Comparison of ENCODE assay signal across 31 cellular contexts in the genomic region with DNA sequence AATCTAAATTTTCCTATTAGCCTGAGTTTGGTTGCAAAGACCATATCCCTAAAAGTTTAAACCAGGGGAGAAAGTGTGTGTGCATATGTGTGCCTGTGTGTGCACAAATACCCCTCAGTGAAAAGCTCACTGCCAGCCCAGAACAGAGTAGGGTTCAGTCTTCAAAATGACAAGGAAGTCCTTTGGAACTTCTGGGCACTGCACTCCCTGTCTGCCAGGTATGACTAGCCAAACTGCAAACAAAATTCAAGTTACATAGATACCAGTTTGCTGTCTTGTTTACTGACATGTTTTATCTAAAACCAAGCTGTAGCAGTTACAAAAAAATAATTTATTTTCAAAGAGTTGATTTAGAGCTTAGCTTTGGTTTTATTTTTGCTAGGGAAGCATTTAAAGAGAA.
"Had no signal": no experiment of that assay in that cellular context is flagged by ENCODE, and none has a peak within 500 bp of the region (broad histone marks: within the 10 kb centered on the region; RNA-seq: fewer than 3 reads in every experiment).

No MANE protein-coding gene starts in this region.

- FAIRE-seq: bronchial epithelial cell had no signal

- H3K9ac ChIP-seq: SK-N-SH had no signal

- H3K9me3 ChIP-seq: ascending aorta, MG63, Peyer's patch, SJSA1, SK-N-SH had no signal

- DNase-seq: activated CD4-positive, alpha-beta T cell treated with anti-CD3 and anti-CD28 coated beads for 36 hours; activated CD4-positive, alpha-beta T cell treated with anti-CD3 and anti-CD28 coated beads, Interleukin-2, amount 10 ng/mL, durations not matched to agents 7 days and 5 days; activated CD4-positive, alpha-beta T cell treated with anti-CD3 and anti-CD28 coated beads, Interleukin-2, amount 50 U/mL, for 48 hours; activated CD8-positive, alpha-beta T cell treated with anti-CD3 and anti-CD28 coated beads, Interleukin-2, amount 10 ng/mL, durations not matched to agents 7 days and 5 days; activated gamma-delta T cell; activated naive CD4-positive, alpha-beta T cell treated with Interleukin-2 at 50 U/mL for 16 hours; activated naive CD8-positive, alpha-beta T cell treated with anti-CD3 and anti-CD28 coated beads, Interleukin-2, amount 10 ng/mL, durations not matched to agents 7 days and 5 days; activated T-cell treated with anti-CD3 and anti-CD28 coated beads, Interleukin-2, amount 50 U/mL, for 24 hours; amygdala; caudate nucleus; cerebellar nuclear complex; Karpas-422; MG63; NCI-H1048; NCI-H1105 treated with DMSO at 0.1 percent for 48 hours; NCI-H1436; NCI-H1694; NCI-H2029; NCI-H345; NCI-H524 treated with DMSO at 0.1 percent for 48 hours; NK-92 treated with Interleukin-12 subunit alpha and Interleukin-12 subunit beta, amount 100 ng/mL, for 24 hours; PC-3; Peyer's patch; RPMI8226; SHP77 treated with DMSO at 0.1 percent for 48 hours; SK-N-SH had no signal

- H3K4me1 ChIP-seq: Peyer's patch had no signal

- H3K27me3 ChIP-seq: ascending aorta, MG63, Peyer's patch, SJSA1 had no signal

- H3K4me3 ChIP-seq: ascending aorta, MG63, Peyer's patch, SJSA1 had no signal

- H3K4me2 ChIP-seq: SK-N-SH had no signal

- H3K36me3 ChIP-seq: ascending aorta, MG63, Peyer's patch, SJSA1 had no signal

- H3K27ac ChIP-seq: Peyer's patch, SJSA1 had no signal

- ATAC-seq: activated CD4-positive, alpha-beta T cell treated with anti-CD3 and anti-CD28 coated beads for 36 hours; activated CD4-positive, CD25-positive, alpha-beta regulatory T cell treated with anti-CD3 and anti-CD28 coated beads, Interleukin-2, amount 50 U/mL, for 24 hours; activated CD8-positive, alpha-beta T cell treated with anti-CD3 and anti-CD28 coated beads, Interleukin-2, amount 10 ng/mL, durations not matched to agents 7 days and 5 days; PC-3; WTC11 had no signal

- H3K9me2 ChIP-seq: SK-N-SH had no signal
